In genomic region chr21:45421071-45421845, GRCh38 we compare ENCODE assay signal across 10 cellular contexts. TPM values are rescaled to one million over a fixed set of nuclear protein-coding genes. Genes with fewer than 3 reads are reported as not detected.
A peak's percentile ranks its signal among the peaks of the same experiment; 100 is the strongest.
DNase-seq lines count a peak whose midpoint lies in the region; ATAC-seq and TF ChIP-seq lines count a peak whose summit lies in the region.
"Had no signal": no experiment of that assay in that cellular context is flagged by ENCODE, and none has a peak within 500 bp of the region (broad histone marks: within the 10 kb centered on the region; RNA-seq: fewer than 3 reads in every experiment).

No MANE protein-coding gene starts in this region.

- no peaks in the 10 kb centered on the region for H3K9me2 ChIP-seq in PC-3 (replicated peaks; ENCODE audit: low read length)

- no peaks in the 10 kb centered on the region for H3K36me3 ChIP-seq in PC-3 (ENCODE audit: low read depth, low read length)

- POLR2A ChIA-PET in PC-3 (lab: Charles Lee; ENCODE audit: unreplicated experiment), result no interaction called here

- TF ChIP-seq CTCF in PC-3 (conservative IDR thresholded peaks at IDR 0.05; ENCODE audit: low read depth, low read length) (no peak), GM20000 (IDR thresholded peaks at IDR 0.05; ENCODE audit: extremely low read depth, missing control alignments) (no peak)

- H3F3A ChIP-seq in PC-3 (ENCODE audit: low read length, unreplicated experiment), result no peaks in the 10 kb centered on the region

- H3K27ac ChIP-seq in PC-3 (ENCODE audit: low read length), result no peak overlapping the region

- H3K4me2 ChIP-seq in PC-3 (ENCODE audit: low read length), result no peak overlapping the region

- H3K4me1 ChIP-seq in PC-3 (ENCODE audit: insufficient read depth, low read length), result no peaks in the 10 kb centered on the region

- CTCF ChIA-PET in PC-3 (lab: Charles Lee), result interaction anchor here (0.5 kb wide), 1 partner anchor 471 kb away, joined by 4 read pairs; no protein-coding TSS in a partner anchor

- ATAC-seq in PC-3 (peak; percentile 42; the same call in 1 of the 2 replicates), Right ventricle myocardium inferior (peak; percentile 18), GM18517 (IDR thresholded peaks at IDR 0.05; ENCODE audit: unreplicated experiment) (no peak), GM21390 (IDR thresholded peaks at IDR 0.05; ENCODE audit: unreplicated experiment) (no peak), HG02610 (IDR thresholded peaks at IDR 0.05; ENCODE audit: unreplicated experiment) (no peak)
- ATAC-seq: activated CD4-positive, CD25-positive, alpha-beta regulatory T cell treated with anti-CD3 and anti-CD28 coated beads, Interleukin-2, amount 50 U/mL, for 24 hours had no signal

- no peak overlapping the region for H3K9ac ChIP-seq in PC-3 (ENCODE audit: low read length)

- BruUV-seq in PC-3 (replicated peaks; lab: Mats Ljungman, UMichigan), result no TSS peak

- intact Hi-C loops in PC-3 (cut with micrococcal nuclease), result no loop called here
- intact Hi-C loops in Right ventricle myocardium inferior (cut with DNase I), result no loop called here
- intact Hi-C loops in posterior vena cava (cut with DNase I), result no loop called here

- H3K79me2 ChIP-seq in PC-3 (ENCODE audit: low read length), result peaks cover 9% of the 10 kb centered on the region; the same call in 1 of the 2 replicates

- DNase-seq in DMS79 treated with DMSO at 0.1 percent for 48 hours (lab: John Stamatoyannopoulos, UW) (peak; percentile 87), PC-3 (peak; percentile 28), Right ventricle myocardium inferior (ENCODE audit: missing footprints) (peak; percentile 41), posterior vena cava (ENCODE audit: low spot score) (peak; percentile 78), GM20000 (ENCODE audit: low spot score) (no peak)
- DNase-seq: effector CD8-positive, alpha-beta T cell had no signal

- no peak overlapping the region for H2AFZ ChIP-seq in PC-3 (ENCODE audit: low read length)

- no peak overlapping the region for H3K4me3 ChIP-seq in PC-3 (ENCODE audit: low read length)

- no peaks in the 10 kb centered on the region for H3K27me3 ChIP-seq in PC-3 (ENCODE audit: low read length)

- 0 out of 2 replicates have a peak, but pooled peaks cover 10% of the 10 kb centered on the region for H4K20me1 ChIP-seq in PC-3 (ENCODE audit: low read length)

- H3K9me3 ChIP-seq in PC-3 (ENCODE audit: low read length), result no peaks in the 10 kb centered on the region

RNA-seq across cellular contexts. Expression of gene COL18A1, which starts 16.3 kb away (rescaled TPM):
- 77.0 and 85.5 TPM in 2 replicates for total RNA-seq in PC-3 (2014; rRNA removed)
- 51.6 TPM for total RNA-seq in Right ventricle myocardium inferior
- total RNA-seq in posterior vena cava, result 100 to 1,000 TPM; 117 to 133 TPM

Comparison
In these comparisons a context has a peak if more than half of its experiments do, and no peak if none do; other contexts are left out.
1. ATAC-seq: peak in PC-3 (single experiment) and Right ventricle myocardium inferior (single experiment); none in GM18517 (single experiment), GM21390 (single experiment) and HG02610 (single experiment).